25 cellular contexts compared by ENCODE assay signal in the genomic region with DNA sequence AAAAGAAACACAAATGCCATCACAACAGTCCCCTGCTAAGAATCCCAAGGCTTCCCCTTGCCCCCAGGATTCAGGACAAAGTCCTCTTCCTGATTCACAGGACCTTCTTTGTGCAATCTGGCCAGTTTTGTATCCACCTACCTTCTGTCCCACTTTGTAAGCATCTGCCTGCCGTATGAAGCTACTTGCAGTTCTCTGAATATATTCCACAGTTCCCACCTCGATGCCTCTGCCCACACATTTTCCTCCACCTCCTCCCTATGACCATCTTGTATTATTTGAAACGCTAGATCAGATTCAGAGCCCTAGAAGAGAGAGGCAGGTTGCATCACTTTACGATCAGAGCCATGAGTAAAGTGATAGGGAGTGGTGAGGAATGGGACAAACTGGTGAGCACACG.
"Had no signal": no experiment of that assay in that cellular context is flagged by ENCODE, and none has a peak within 500 bp of the region (broad histone marks: within the 10 kb centered on the region; RNA-seq: fewer than 3 reads in every experiment).

No MANE protein-coding gene starts in this region.

- H3K4me3 Mint-ChIP-seq: IgD-negative memory B cell had no signal

- H3K4me2 ChIP-seq: KMS-11, PC-9 had no signal

- H3K4me1 ChIP-seq: Peyer's patch, SJSA1 had no signal

- H3K4me1 Mint-ChIP-seq: IgD-negative memory B cell had no signal

- ATAC-seq: K562 had no signal

- H3K27ac ChIP-seq: HL-60, KMS-11, PC-9, Peyer's patch, SJSA1, SK-N-MC had no signal

- DNase-seq: Kasumi-1; MM.1S; NCI-H1092 treated with DMSO at 0.1 percent for 48 hours; NCI-H1436; NCI-H187; NCI-H2029; NCI-H2081 treated with DMSO at 0.1 percent for 48 hours; NCI-H2171; NCI-H226; NCI-H446; NCI-H510A; NCI-H524 treated with DMSO at 0.1 percent for 48 hours; NCI-H69; NCI-H774; NK-92 treated with Interleukin-12 subunit alpha and Interleukin-12 subunit beta, amount 100 ng/mL, for 24 hours; PC-9; Peyer's patch; Right ventricle myocardium superior; SIG-M5 had no signal

- H3K4me3 ChIP-seq: K562, PC-9, Peyer's patch, SJSA1, SK-N-MC had no signal

- H3K36me3 ChIP-seq: Peyer's patch, SJSA1 had no signal

- H3K27me3 ChIP-seq: Peyer's patch, SJSA1 had no signal

- H2AFZ ChIP-seq: PC-9 had no signal
